In the genomic region with DNA sequence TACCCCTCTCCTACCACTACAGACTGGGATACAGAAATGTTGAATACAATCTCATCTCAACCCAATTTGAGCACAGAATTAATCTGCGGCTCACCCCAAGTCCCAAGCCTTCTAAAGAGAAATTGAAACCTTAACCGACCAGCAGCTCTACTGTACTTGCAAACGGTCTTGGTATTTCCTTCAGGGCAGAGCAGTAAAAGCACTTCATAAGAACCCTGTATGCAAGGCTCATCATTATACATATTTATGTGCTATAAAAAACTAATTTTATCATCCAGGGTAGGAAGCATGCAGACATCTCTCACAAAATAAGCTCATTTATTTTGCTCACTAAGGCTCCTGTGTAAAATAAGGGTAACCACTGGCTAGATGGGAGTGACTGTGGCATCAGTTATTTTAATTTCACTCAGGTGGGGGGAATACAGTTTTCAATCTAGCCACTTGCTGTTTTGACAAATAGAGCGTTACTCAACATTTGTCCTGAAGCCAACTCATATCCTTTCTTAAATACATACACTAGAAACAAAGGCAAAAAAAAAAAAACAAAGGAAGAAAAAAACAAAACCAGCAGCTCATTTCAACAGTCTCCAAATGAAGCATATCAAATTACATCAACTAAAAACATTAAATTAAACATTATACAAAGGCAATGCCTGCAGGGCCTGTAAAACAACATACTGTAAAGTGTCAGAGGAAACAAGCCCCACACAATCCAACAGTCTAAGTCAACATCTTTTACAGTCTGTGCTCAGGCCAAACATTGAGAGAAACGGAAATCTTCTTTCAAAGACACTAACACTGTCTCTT, we compare ENCODE assay signal across 8 cellular contexts.
DNase-seq lines count a peak whose midpoint lies in the region; ATAC-seq and TF ChIP-seq lines count a peak whose summit lies in the region.
"Had no signal": no experiment of that assay in that cellular context is flagged by ENCODE, and none has a peak within 500 bp of the region (broad histone marks: within the 10 kb centered on the region; RNA-seq: fewer than 3 reads in every experiment).

No MANE protein-coding gene starts in this region.

- peaks cover 5% of the 10 kb centered on the region for H3F3A ChIP-seq in neural progenitor cell (ENCODE audit: low read depth)

- no peak for ATAC-seq in GM19397 (IDR thresholded peaks at IDR 0.05; ENCODE audit: unreplicated experiment)
- ATAC-seq: sciatic nerve had no signal

- peak overlapping the region; percentile 45 for H3K27ac Mint-ChIP-seq in HFFc6
- H3K27ac Mint-ChIP-seq in neural progenitor cell = no peak overlapping the region

- H3K9ac ChIP-seq in duodenal mucosa (ENCODE audit: low read depth in 1 of 2, low read length in 2 of 2) = peak overlapping the region; percentile 3 to 40
- H3K9ac ChIP-seq in rectal smooth muscle tissue (ENCODE audit: low read length) = no peak overlapping the region
- no peak overlapping the region for H3K9ac ChIP-seq in neural progenitor cell

- peaks cover 31 to 33% of the 10 kb centered on the region in 2 donors for H3K4me1 ChIP-seq in duodenal mucosa (ENCODE audit: control insufficient read depth in 1 of 2, insufficient read depth in 2 of 2, low read length in 2 of 2)
- peaks cover 15% of the 10 kb centered on the region for H3K4me1 ChIP-seq in rectal smooth muscle tissue (ENCODE audit: control insufficient read depth, insufficient read depth, low read length)
- H3K4me1 ChIP-seq in neural progenitor cell = peaks cover 16% of the 10 kb centered on the region

- H3K27me3 Mint-ChIP-seq in HFFc6 (ENCODE audit: insufficient read depth) = no peaks in the 10 kb centered on the region; the same call in 1 of the 2 replicates
- H3K27me3 Mint-ChIP-seq in neural progenitor cell (ENCODE audit: insufficient read depth, low read depth) = peaks cover 2% of the 10 kb centered on the region

- H3K9me3 Mint-ChIP-seq in HFFc6 (no peaks in the 10 kb centered on the region), neural progenitor cell (no peaks in the 10 kb centered on the region)

- H3K4me3 ChIP-seq in duodenal mucosa (ENCODE audit: low read depth in 1 of 2, low read length in 2 of 2) (peak overlapping the region in 1 of 2 donors; percentile 31), rectal smooth muscle tissue (ENCODE audit: low read length) (peak overlapping the region; percentile 42), neural progenitor cell (no peak overlapping the region)

- H3K27ac ChIP-seq in duodenal mucosa (ENCODE audit: low read depth, low read length) (no peak overlapping the region), rectal smooth muscle tissue (ENCODE audit: low read depth, low read length) (peak overlapping the region; percentile 77), neural progenitor cell (no peak overlapping the region)

- no peak overlapping the region for H2AFZ ChIP-seq in neural progenitor cell (replicated peaks)

- no peak overlapping the region for H3K4me3 Mint-ChIP-seq in HFFc6
- no peak overlapping the region for H3K4me3 Mint-ChIP-seq in neural progenitor cell

- H3K4me1 Mint-ChIP-seq in HFFc6 (ENCODE audit: low read depth) (peaks cover 37% of the 10 kb centered on the region), neural progenitor cell (peaks cover 9% of the 10 kb centered on the region)

- H3K27me3 ChIP-seq in duodenal mucosa (ENCODE audit: control insufficient read depth in 1 of 2, insufficient read depth in 2 of 2, low read length in 2 of 2) = no peaks in the 10 kb centered on the region
- H3K27me3 ChIP-seq in rectal smooth muscle tissue (ENCODE audit: control insufficient read depth, insufficient read depth, low read length) = no peaks in the 10 kb centered on the region
- H3K27me3 ChIP-seq in neural progenitor cell = no peaks in the 10 kb centered on the region

- DNase-seq in HFFc6 = peak; percentile 32
- DNase-seq in NCI-H2196 treated with DMSO at 0.1 percent for 48 hours (lab: John Stamatoyannopoulos, UW; ENCODE audit: unreplicated experiment) = peak; percentile 67
- DNase-seq in NK-92 treated with Interleukin-12 subunit alpha and Interleukin-12 subunit beta, amount 100 ng/mL, for 24 hours (lab: John Stamatoyannopoulos, UW) = no peak
- DNase-seq in neural progenitor cell (ENCODE audit: low spot score) = no peak

- TF ChIP-seq CTCF in HFFc6 (IDR thresholded peaks at IDR 0.05) (no peak), neural progenitor cell (IDR thresholded peaks at IDR 0.05) (no peak)

- H3K36me3 ChIP-seq in duodenal mucosa (ENCODE audit: control insufficient read depth in 1 of 2, insufficient read depth in 2 of 2, low read length in 2 of 2) (no peaks in the 10 kb centered on the region), rectal smooth muscle tissue (ENCODE audit: control insufficient read depth, insufficient read depth, low read length) (no peaks in the 10 kb centered on the region), neural progenitor cell (no peaks in the 10 kb centered on the region)

- H3K4me2 ChIP-seq in neural progenitor cell = no peak overlapping the region

- H3K9me3 ChIP-seq in duodenal mucosa (ENCODE audit: control insufficient read depth in 1 of 2, low read length in 2 of 2) (no peaks in the 10 kb centered on the region), neural progenitor cell (ENCODE audit: low read depth) (no peaks in the 10 kb centered on the region)

- H4K20me1 ChIP-seq in neural progenitor cell (ENCODE audit: low read depth) = no peaks in the 10 kb centered on the region

- H3K36me3 Mint-ChIP-seq in HFFc6 (ENCODE audit: low read depth) (peaks cover 6% of the 10 kb centered on the region; the same call in 1 of the 2 replicates), neural progenitor cell (no peaks in the 10 kb centered on the region)

- no peaks in the 10 kb centered on the region for H3K79me2 ChIP-seq in neural progenitor cell (ENCODE audit: low read depth)

Comparison
In these comparisons a context has a peak if more than half of its experiments do, and no peak if none do; other contexts are left out.
1. DNase-seq: peak in HFFc6 (single experiment) and NCI-H2196 treated with DMSO at 0.1 percent for 48 hours (single experiment); none in NK-92 treated with Interleukin-12 subunit alpha and Interleukin-12 subunit beta, amount 100 ng/mL, for 24 hours (single experiment) and neural progenitor cell (single experiment).
2. H3K9ac ChIP-seq: peak in duodenal mucosa (2 of 2); none in rectal smooth muscle tissue (single experiment) and neural progenitor cell (single experiment).